In genomic region chr15:22949074-22949547, GRCh38 we compare ENCODE assay signal across 8 cellular contexts. TPM values are rescaled to one million over a fixed set of nuclear protein-coding genes. Genes with fewer than 3 reads are reported as not detected.
DNase-seq lines count a peak whose midpoint lies in the region; ATAC-seq and TF ChIP-seq lines count a peak whose summit lies in the region.

No MANE protein-coding gene starts in this region.

- peak overlapping the region; percentile 6 for H3K4me3 Mint-ChIP-seq in activated naive CD8-positive, alpha-beta T cell treated with anti-CD3 and anti-CD28 coated beads for 36 hours

- no peak overlapping the region for H3K27ac Mint-ChIP-seq in activated naive CD8-positive, alpha-beta T cell treated with anti-CD3 and anti-CD28 coated beads for 36 hours

- intact Hi-C loops in spleen (cut with DNase I; ENCODE audit: low total_unique reads) = no loop called here

- POLR2A ChIA-PET in AG04449 (lab: Yijun Ruan, JAX) = no interaction called here

- CTCF ChIA-PET in AG04449 (lab: Yijun Ruan, JAX) = interaction anchor here (1.0 kb wide), 1 partner anchor 9 kb away, joined by 3 read pairs; no protein-coding TSS in a partner anchor

- peak overlapping the region; percentile 34 for H3K4me3 ChIP-seq in AG04449 (ENCODE audit: low read depth, low read length)
- H3K4me3 ChIP-seq in spleen = peak overlapping the region in 2 of 8 donors; percentile 19 to 41

- no peaks in the 10 kb centered on the region for H3K9me3 Mint-ChIP-seq in activated naive CD8-positive, alpha-beta T cell treated with anti-CD3 and anti-CD28 coated beads for 36 hours

- no peak for DNase-seq in AG04449 (ENCODE audit: low read depth, low spot score)
- DNase-seq in activated naive CD8-positive, alpha-beta T cell treated with anti-CD3 and anti-CD28 coated beads for 36 hours = no peak
- peak; percentile 64 for DNase-seq in hepatic stellate cell (ENCODE audit: low spot score)
- DNase-seq in spleen = peak; percentile 88
- DNase-seq in NCI-H446 treated with DMSO at 0.1 percent for 48 hours (lab: John Stamatoyannopoulos, UW) = no peak

- H3K27ac ChIP-seq in spleen = peak overlapping the region in 7 of 8 donors; percentile 27 to 77 (median 66)

- H3K9me3 ChIP-seq in spleen = no peaks in the 10 kb centered on the region

- H3K27me3 Mint-ChIP-seq in activated naive CD8-positive, alpha-beta T cell treated with anti-CD3 and anti-CD28 coated beads for 36 hours = no peaks in the 10 kb centered on the region

- peaks cover 9% of the 10 kb centered on the region for H3K4me1 Mint-ChIP-seq in activated naive CD8-positive, alpha-beta T cell treated with anti-CD3 and anti-CD28 coated beads for 36 hours

- TF ChIP-seq CTCF in AG04449 (IDR thresholded peaks at IDR 0.05; ENCODE audit: insufficient read depth, low read length, missing control alignments) (no peak), spleen (IDR thresholded peaks at IDR 0.05 in 8 of 11, conservative IDR thresholded peaks at IDR 0.05 in 3 of 11) (no peak)

- WGBS in spleen, 5 donors = 10 to 27% (median 21%) methylated on average over 21 of the region's 21 CpGs

- no peaks in the 10 kb centered on the region for H3K27me3 ChIP-seq in spleen (replicated peaks in 1 of 7)

- H3K36me3 Mint-ChIP-seq in activated naive CD8-positive, alpha-beta T cell treated with anti-CD3 and anti-CD28 coated beads for 36 hours = no peaks in the 10 kb centered on the region

- peaks cover 0 to 31% (median under 1%) of the 10 kb centered on the region in 6 donors for H3K36me3 ChIP-seq in spleen

- ATAC-seq in GM18861 (IDR thresholded peaks at IDR 0.05; ENCODE audit: unreplicated experiment) (peak; percentile 75), HG03354 (IDR thresholded peaks at IDR 0.05; ENCODE audit: poor library complexity, severe bottlenecking, unreplicated experiment) (peak; percentile 84), GM19395 (IDR thresholded peaks at IDR 0.05; ENCODE audit: unreplicated experiment) (no peak)

- TF ChIP-seq POLR2A in spleen (IDR thresholded peaks at IDR 0.05) = no peak

- H3K4me1 ChIP-seq in spleen = peaks cover 18 to 65% (median 45%) of the 10 kb centered on the region in 6 donors

RNA-seq across cellular contexts. Expression of gene CYFIP1, which starts 31.1 kb away (rescaled TPM):
- total RNA-seq in activated naive CD8-positive, alpha-beta T cell treated with anti-CD3 and anti-CD28 coated beads for 36 hours = 10 to 100 TPM; 14.9 to 17.1 TPM
- 100 to 1,000 TPM in 3 of 7 donors, 10 to 100 TPM in 4; 75.2 to 139 (median 90.6) TPM for total RNA-seq in spleen
- polyA plus RNA-seq in spleen = 10 to 100 TPM; 11.5 to 30.3 (median 14.2) TPM

Comparison
In these comparisons a context has a peak if more than half of its experiments do, and no peak if none do; other contexts are left out.
1. DNase-seq: peak in hepatic stellate cell (single experiment) and spleen (single experiment); none in AG04449 (single experiment), activated naive CD8-positive, alpha-beta T cell treated with anti-CD3 and anti-CD28 coated beads for 36 hours (single experiment) and NCI-H446 treated with DMSO at 0.1 percent for 48 hours (single experiment).
2. RNA of gene CYFIP1, which starts 31.1 kb away (total RNA-seq): 75.2 to 139 TPM in spleen; 14.9 to 17.1 TPM in activated naive CD8-positive, alpha-beta T cell treated with anti-CD3 and anti-CD28 coated beads for 36 hours; every median in the first group is over 4 times any median in the second.